In genomic region chr16:85381738-85382592, GRCh38 we compare ENCODE assay signal across 1 cellular context.
TF ChIP-seq lines count a peak whose summit lies in the region.

No MANE protein-coding gene starts in this region.

TF ChIP-seq in K562, 482 proteins besides CTCF, POLR2A, EP300 and RAD21 (continued from another document):
- TF ChIP-seq ZNF174 (CRISPR knock-in tag; IDR thresholded peaks at IDR 0.05) (no peak), HNRNPL (IDR thresholded peaks at IDR 0.05; ENCODE audit: low read depth, low read length) (no peak), ZZZ3 (IDR thresholded peaks at IDR 0.05) (no peak), ZNF133 (CRISPR knock-in tag; IDR thresholded peaks at IDR 0.05) (no peak), GABPA (tag; conservative IDR thresholded peaks at IDR 0.05; ENCODE audit: low read depth) (peak; percentile 51), KDM5B (IDR thresholded peaks at IDR 0.05; ENCODE audit: insufficient replicate concordance, low read depth, low read length) (no peak), ZNF507 (tag; conservative IDR thresholded peaks at IDR 0.05) (no peak), HDAC3 (IDR thresholded peaks at IDR 0.05; ENCODE audit: borderline replicate concordance, partially characterized antibody) (peak; percentile 100), POLR2G (IDR thresholded peaks at IDR 0.05; ENCODE audit: low read depth, low read length) (peak; percentile 42; the same call in 1 of the 2 replicates), POLR3G (IDR thresholded peaks at IDR 0.05; ENCODE audit: extremely low read depth, insufficient read length, insufficient replicate concordance) (no peak), ETS1 (conservative IDR thresholded peaks at IDR 0.05; ENCODE audit: control insufficient read depth, low read depth, low read length) (peak; percentile 98), JUND (IDR thresholded peaks at IDR 0.05; ENCODE audit: borderline replicate concordance, low read depth, low read length) (peak; percentile 92), JUND (tag; IDR thresholded peaks at IDR 0.05; ENCODE audit: borderline replicate concordance, low read depth, low read length) (peak; percentile 73; the same call in 1 of the 3 replicates), ETV6 (IDR thresholded peaks at IDR 0.05; ENCODE audit: borderline replicate concordance in 1 of 2, low read depth in 2 of 2, low read length in 1 of 2) (peak; percentile 56 to 81; a peak in 2 of 4 replicates), ETV6 (CRISPR knock-in tag; IDR thresholded peaks at IDR 0.05; ENCODE audit: borderline replicate concordance) (0 out of 2 replicates have a peak, but pooled peaks have one; percentile 27), SMAD1 (IDR thresholded peaks at IDR 0.05; ENCODE audit: low read depth, low read length, partially characterized antibody) (peak; percentile 89), HEY1 (CRISPR knock-in tag; IDR thresholded peaks at IDR 0.05; ENCODE audit: borderline replicate concordance) (peak; percentile 96; the same call in 1 of the 2 replicates), HDAC1 (IDR thresholded peaks at IDR 0.05) (peak; percentile 62 to 98; a peak in 3 of 4 replicates), KLF16 (IDR thresholded peaks at IDR 0.05) (peak; percentile 99), TGIF2 (CRISPR knock-in tag; IDR thresholded peaks at IDR 0.05) (no peak), ZNF780A (CRISPR knock-in tag; IDR thresholded peaks at IDR 0.05) (no peak), MECOM (CRISPR knock-in tag; IDR thresholded peaks at IDR 0.05) (peak; percentile 96), BDP1 (IDR thresholded peaks at IDR 0.05; ENCODE audit: insufficient read depth, insufficient read length) (no peak), RBM25 (IDR thresholded peaks at IDR 0.05; ENCODE audit: low read depth, low read length, severe bottlenecking) (no peak), HCFC1 (IDR thresholded peaks at IDR 0.05; ENCODE audit: low read depth, low read length) (peak; percentile 53), PHB2 (IDR thresholded peaks at IDR 0.05; ENCODE audit: low read depth) (peak; percentile 95), RBM39 (optimal IDR thresholded peaks at IDR 0.05; ENCODE audit: low read depth, low read length) (peak; percentile 22), NCOA2 (IDR thresholded peaks at IDR 0.05; ENCODE audit: partially characterized antibody in 2 of 2) (no peak), MCM7 (IDR thresholded peaks at IDR 0.05) (no peak), ZNF592 (IDR thresholded peaks at IDR 0.05) (peak; percentile 82), TEAD2 (tag; IDR thresholded peaks at IDR 0.05) (no peak), NFIX (CRISPR knock-in tag; IDR thresholded peaks at IDR 0.05; ENCODE audit: low read depth) (no peak), LARP7 (IDR thresholded peaks at IDR 0.05) (no peak), TCFL5 (CRISPR knock-in tag; conservative IDR thresholded peaks at IDR 0.05) (no peak), XRCC5 (IDR thresholded peaks at IDR 0.05; ENCODE audit: low read depth, low read length) (peak; percentile 98), TRIM28 (IDR thresholded peaks at IDR 0.05) (peak; percentile 62; the same call in 1 of the 2 replicates), U2AF2 (optimal IDR thresholded peaks at IDR 0.05; ENCODE audit: low read depth, low read length) (no peak), POLR2AphosphoS5 (IDR thresholded peaks at IDR 0.05; ENCODE audit: control insufficient read depth, insufficient read depth, low read depth, low read length) (peak; percentile 96), YBX1 (IDR thresholded peaks at IDR 0.05) (no peak), ZEB2 (IDR thresholded peaks at IDR 0.05) (peak; percentile 89), SOX6 (IDR thresholded peaks at IDR 0.05) (peak; percentile 99), KLF13 (tag; IDR thresholded peaks at IDR 0.05; ENCODE audit: borderline replicate concordance, low read depth) (peak; percentile 49; the same call in 1 of the 2 replicates), TAF1 (IDR thresholded peaks at IDR 0.05; ENCODE audit: control insufficient read depth, extremely low read depth, insufficient read depth, low read length, severe bottlenecking) (peak; percentile 51), HNRNPK (IDR thresholded peaks at IDR 0.05; ENCODE audit: low read depth, low read length, poor library complexity, severe bottlenecking) (no peak), SMARCE1 (IDR thresholded peaks at IDR 0.05) (peak; percentile 100), HOXB6 (CRISPR knock-in tag; IDR thresholded peaks at IDR 0.05; ENCODE audit: borderline replicate concordance) (no peak)
- TF ChIP-seq, protein P1, sequence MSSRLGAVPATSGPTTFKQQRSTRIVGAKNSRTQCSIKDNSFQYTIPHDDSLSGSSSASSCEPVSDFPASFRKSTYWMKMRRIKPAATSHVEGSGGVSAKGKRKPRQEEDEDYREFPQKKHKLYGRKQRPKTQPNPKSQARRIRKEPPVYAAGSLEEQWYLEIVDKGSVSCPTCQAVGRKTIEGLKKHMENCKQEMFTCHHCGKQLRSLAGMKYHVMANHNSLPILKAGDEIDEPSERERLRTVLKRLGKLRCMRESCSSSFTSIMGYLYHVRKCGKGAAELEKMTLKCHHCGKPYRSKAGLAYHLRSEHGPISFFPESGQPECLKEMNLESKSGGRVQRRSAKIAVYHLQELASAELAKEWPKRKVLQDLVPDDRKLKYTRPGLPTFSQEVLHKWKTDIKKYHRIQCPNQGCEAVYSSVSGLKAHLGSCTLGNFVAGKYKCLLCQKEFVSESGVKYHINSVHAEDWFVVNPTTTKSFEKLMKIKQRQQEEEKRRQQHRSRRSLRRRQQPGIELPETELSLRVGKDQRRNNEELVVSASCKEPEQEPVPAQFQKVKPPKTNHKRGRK (tag; IDR thresholded peaks at IDR 0.05): no peak
- TF ChIP-seq, protein P2, sequence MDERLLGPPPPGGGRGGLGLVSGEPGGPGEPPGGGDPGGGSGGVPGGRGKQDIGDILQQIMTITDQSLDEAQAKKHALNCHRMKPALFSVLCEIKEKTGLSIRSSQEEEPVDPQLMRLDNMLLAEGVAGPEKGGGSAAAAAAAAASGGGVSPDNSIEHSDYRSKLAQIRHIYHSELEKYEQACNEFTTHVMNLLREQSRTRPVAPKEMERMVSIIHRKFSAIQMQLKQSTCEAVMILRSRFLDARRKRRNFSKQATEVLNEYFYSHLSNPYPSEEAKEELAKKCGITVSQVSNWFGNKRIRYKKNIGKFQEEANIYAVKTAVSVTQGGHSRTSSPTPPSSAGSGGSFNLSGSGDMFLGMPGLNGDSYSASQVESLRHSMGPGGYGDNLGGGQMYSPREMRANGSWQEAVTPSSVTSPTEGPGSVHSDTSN (CRISPR knock-in tag; IDR thresholded peaks at IDR 0.05; ENCODE audit: low read depth): peak; percentile 71
- TF ChIP-seq, protein P2 (tag; conservative IDR thresholded peaks at IDR 0.05; ENCODE audit: low read depth): peak; percentile 98
- TF ChIP-seq, protein P3, sequence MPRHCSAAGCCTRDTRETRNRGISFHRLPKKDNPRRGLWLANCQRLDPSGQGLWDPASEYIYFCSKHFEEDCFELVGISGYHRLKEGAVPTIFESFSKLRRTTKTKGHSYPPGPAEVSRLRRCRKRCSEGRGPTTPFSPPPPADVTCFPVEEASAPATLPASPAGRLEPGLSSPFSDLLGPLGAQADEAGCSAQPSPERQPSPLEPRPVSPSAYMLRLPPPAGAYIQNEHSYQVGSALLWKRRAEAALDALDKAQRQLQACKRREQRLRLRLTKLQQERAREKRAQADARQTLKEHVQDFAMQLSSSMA (CRISPR knock-in tag; IDR thresholded peaks at IDR 0.05): no peak
- TF ChIP-seq, protein P4, sequence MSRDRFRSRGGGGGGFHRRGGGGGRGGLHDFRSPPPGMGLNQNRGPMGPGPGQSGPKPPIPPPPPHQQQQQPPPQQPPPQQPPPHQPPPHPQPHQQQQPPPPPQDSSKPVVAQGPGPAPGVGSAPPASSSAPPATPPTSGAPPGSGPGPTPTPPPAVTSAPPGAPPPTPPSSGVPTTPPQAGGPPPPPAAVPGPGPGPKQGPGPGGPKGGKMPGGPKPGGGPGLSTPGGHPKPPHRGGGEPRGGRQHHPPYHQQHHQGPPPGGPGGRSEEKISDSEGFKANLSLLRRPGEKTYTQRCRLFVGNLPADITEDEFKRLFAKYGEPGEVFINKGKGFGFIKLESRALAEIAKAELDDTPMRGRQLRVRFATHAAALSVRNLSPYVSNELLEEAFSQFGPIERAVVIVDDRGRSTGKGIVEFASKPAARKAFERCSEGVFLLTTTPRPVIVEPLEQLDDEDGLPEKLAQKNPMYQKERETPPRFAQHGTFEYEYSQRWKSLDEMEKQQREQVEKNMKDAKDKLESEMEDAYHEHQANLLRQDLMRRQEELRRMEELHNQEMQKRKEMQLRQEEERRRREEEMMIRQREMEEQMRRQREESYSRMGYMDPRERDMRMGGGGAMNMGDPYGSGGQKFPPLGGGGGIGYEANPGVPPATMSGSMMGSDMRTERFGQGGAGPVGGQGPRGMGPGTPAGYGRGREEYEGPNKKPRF (IDR thresholded peaks at IDR 0.05; ENCODE audit: low read depth, low read length): no peak
TF ChIP-seq in K562: peak in this region for 210.
